ENCODE assay signal across 26 cellular contexts in the genomic region with DNA sequence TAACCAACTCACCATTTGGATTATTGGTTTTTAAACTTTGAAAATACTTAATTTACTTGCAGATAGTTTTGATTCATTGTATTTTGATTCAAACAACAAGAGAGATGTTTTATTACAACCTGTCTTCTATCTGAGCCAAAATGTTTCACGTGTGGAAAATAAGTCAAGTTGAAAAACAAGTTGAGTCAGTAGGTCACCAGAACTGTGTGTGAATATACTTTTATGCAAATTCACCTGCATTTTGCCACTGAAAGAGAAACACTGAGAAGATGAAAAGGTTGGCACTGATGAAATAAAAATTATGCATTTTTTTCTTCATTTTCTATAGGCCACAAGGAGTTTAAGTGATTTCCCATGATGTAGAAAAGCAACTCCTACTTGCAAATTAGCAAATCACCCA.
A peak's percentile ranks its signal among the peaks of the same experiment; 100 is the strongest.
DNase-seq lines count a peak whose midpoint lies in the region; ATAC-seq, FAIRE-seq and TF ChIP-seq lines count a peak whose summit lies in the region.
"Had no signal": no experiment of that assay in that cellular context is flagged by ENCODE, and none has a peak within 500 bp of the region (broad histone marks: within the 10 kb centered on the region; RNA-seq: fewer than 3 reads in every experiment).

No MANE protein-coding gene starts in this region.

- peaks cover 95% of the 10 kb centered on the region for H3K4me1 Mint-ChIP-seq in activated T-cell treated with anti-CD3 and anti-CD28 coated beads, Interleukin-2, amount 50 U/mL, for 72 hours (ENCODE audit: low read depth)
- peaks cover 81% of the 10 kb centered on the region for H3K4me1 Mint-ChIP-seq in activated CD8-positive, alpha-beta T cell treated with anti-CD3 and anti-CD28 coated beads for 36 hours (ENCODE audit: low read depth)
- H3K4me1 Mint-ChIP-seq in stimulated activated effector memory CD8-positive, alpha-beta T cell treated with anti-CD3 and anti-CD28 coated beads, Interleukin-12 subunit alpha, Interleukin-12 subunit beta, amount 100 ng/mL, for 72 hours: peaks cover 58% of the 10 kb centered on the region

- FAIRE-seq in GM19239 (lab: Jason Lieb, UNC): peak; percentile 88
- FAIRE-seq: RCC 7860 had no signal

- intact Hi-C loops in activated CD8-positive, alpha-beta T cell treated with anti-CD3 and anti-CD28 coated beads for 36 hours (cut with micrococcal nuclease): loop anchor here (5.0 kb wide), 1 partner anchor 68 kb away; a partner anchor contains a TSS

- peak overlapping the region; percentile 60 to 66 for H3K4me3 Mint-ChIP-seq in activated T-cell treated with anti-CD3 and anti-CD28 coated beads, Interleukin-2, amount 50 U/mL, for 72 hours
- H3K4me3 Mint-ChIP-seq in activated CD8-positive, alpha-beta T cell treated with anti-CD3 and anti-CD28 coated beads for 36 hours: no peak overlapping the region
- H3K4me3 Mint-ChIP-seq in stimulated activated effector memory CD8-positive, alpha-beta T cell treated with anti-CD3 and anti-CD28 coated beads, Interleukin-12 subunit alpha, Interleukin-12 subunit beta, amount 100 ng/mL, for 72 hours: no peak overlapping the region
- H3K4me3 Mint-ChIP-seq: dendritic cell treated with granulocyte-macrophage colony-stimulating factor and Interleukin-4, amounts not matched to agents 40 ng/mL and 50 ng/mL, for 4 days; IgD-negative memory B cell; immature natural killer cell; nephron had no signal

- peak; percentile 63 to 74 for ATAC-seq in activated T-cell treated with anti-CD3 and anti-CD28 coated beads, Interleukin-2, amount 50 U/mL, for 72 hours (replicated peaks in 1 of 2)
- ATAC-seq in activated CD8-positive, alpha-beta T cell treated with anti-CD3 and anti-CD28 coated beads for 36 hours: peak; percentile 55
- ATAC-seq in stimulated activated effector memory CD8-positive, alpha-beta T cell treated with anti-CD3 and anti-CD28 coated beads, Interleukin-12 subunit alpha, Interleukin-12 subunit beta, amount 100 ng/mL, for 72 hours: peak; percentile 48
- ATAC-seq in GM19328 (IDR thresholded peaks at IDR 0.05; ENCODE audit: unreplicated experiment) (no peak), HG03354 (IDR thresholded peaks at IDR 0.05; ENCODE audit: poor library complexity, severe bottlenecking, unreplicated experiment) (no peak)
- ATAC-seq: body of pancreas, left cardiac atrium, psoas muscle, sciatic nerve had no signal

- H3K27me3 Mint-ChIP-seq in activated T-cell treated with anti-CD3 and anti-CD28 coated beads, Interleukin-2, amount 50 U/mL, for 72 hours (ENCODE audit: low read depth): no peaks in the 10 kb centered on the region
- H3K27me3 Mint-ChIP-seq in activated CD8-positive, alpha-beta T cell treated with anti-CD3 and anti-CD28 coated beads for 36 hours: no peaks in the 10 kb centered on the region
- H3K27me3 Mint-ChIP-seq: IgD-negative memory B cell had no signal

- CTCF ChIA-PET in activated CD8-positive, alpha-beta T cell treated with anti-CD3 and anti-CD28 coated beads for 36 hours (lab: Charles Lee): interaction anchor here (1.1 to 1.8 kb wide), 2 partner anchors 9 to 70 kb away, joined by 3 to 18 read pairs; no protein-coding TSS in a partner anchor

- POLR2A ChIA-PET in activated CD8-positive, alpha-beta T cell treated with anti-CD3 and anti-CD28 coated beads for 36 hours (lab: Charles Lee): interaction anchor here (1.0 to 2.6 kb wide), 3 partner anchors 12 to 67 kb away, joined by 5 to 14 read pairs (median 11); a partner anchor contains a TSS

- H3K36me3 Mint-ChIP-seq in activated T-cell treated with anti-CD3 and anti-CD28 coated beads, Interleukin-2, amount 50 U/mL, for 72 hours (ENCODE audit: insufficient read depth in 2 of 2): peaks cover 18 to 23% of the 10 kb centered on the region in 2 donors
- H3K36me3 Mint-ChIP-seq in activated CD8-positive, alpha-beta T cell treated with anti-CD3 and anti-CD28 coated beads for 36 hours (ENCODE audit: low read depth): peaks cover 23% of the 10 kb centered on the region
- H3K36me3 Mint-ChIP-seq in stimulated activated effector memory CD8-positive, alpha-beta T cell treated with anti-CD3 and anti-CD28 coated beads, Interleukin-12 subunit alpha, Interleukin-12 subunit beta, amount 100 ng/mL, for 72 hours: no peaks in the 10 kb centered on the region
- H3K36me3 Mint-ChIP-seq: IgD-negative memory B cell, immature natural killer cell had no signal

- H3K27ac Mint-ChIP-seq in activated T-cell treated with anti-CD3 and anti-CD28 coated beads, Interleukin-2, amount 50 U/mL, for 72 hours: peak overlapping the region; percentile 99
- peak overlapping the region; percentile 87 for H3K27ac Mint-ChIP-seq in activated CD8-positive, alpha-beta T cell treated with anti-CD3 and anti-CD28 coated beads for 36 hours
- no peak overlapping the region for H3K27ac Mint-ChIP-seq in stimulated activated effector memory CD8-positive, alpha-beta T cell treated with anti-CD3 and anti-CD28 coated beads, Interleukin-12 subunit alpha, Interleukin-12 subunit beta, amount 100 ng/mL, for 72 hours
- H3K27ac Mint-ChIP-seq: dendritic cell treated with granulocyte-macrophage colony-stimulating factor and Interleukin-4, amounts not matched to agents 40 ng/mL and 50 ng/mL, for 4 days; IgD-negative memory B cell; immature natural killer cell; nephron had no signal

- TF ChIP-seq CTCF in activated CD8-positive, alpha-beta T cell treated with anti-CD3 and anti-CD28 coated beads for 36 hours (IDR thresholded peaks at IDR 0.05): no peak

- H3K9me3 Mint-ChIP-seq in activated T-cell treated with anti-CD3 and anti-CD28 coated beads, Interleukin-2, amount 50 U/mL, for 72 hours: peaks cover 16% of the 10 kb centered on the region in 2 donors
- H3K9me3 Mint-ChIP-seq in activated CD8-positive, alpha-beta T cell treated with anti-CD3 and anti-CD28 coated beads for 36 hours: peaks cover 25% of the 10 kb centered on the region
- peaks cover 6% of the 10 kb centered on the region for H3K9me3 Mint-ChIP-seq in stimulated activated effector memory CD8-positive, alpha-beta T cell treated with anti-CD3 and anti-CD28 coated beads, Interleukin-12 subunit alpha, Interleukin-12 subunit beta, amount 100 ng/mL, for 72 hours
- H3K9me3 Mint-ChIP-seq: IgD-negative memory B cell had no signal

- no peak for DNase-seq in activated T-cell treated with anti-CD3 and anti-CD28 coated beads, Interleukin-2, amount 50 U/mL, for 72 hours
- DNase-seq in activated T-cell treated with anti-CD3 and anti-CD28 coated beads, Interleukin-2, amount 50 U/mL, for 48 hours: no peak
- DNase-seq in GM19239 (ENCODE audit: insufficient read length, low spot score) (no peak), GDM1 (lab: John Stamatoyannopoulos, UW) (no peak)
- DNase-seq in activated CD8-positive, alpha-beta T cell treated with anti-CD3 and anti-CD28 coated beads for 36 hours: no peak
- DNase-seq in stimulated activated effector memory CD8-positive, alpha-beta T cell treated with anti-CD3 and anti-CD28 coated beads, Interleukin-12 subunit alpha, Interleukin-12 subunit beta, amount 100 ng/mL, for 72 hours (ENCODE audit: low spot score in 2 of 2): no peak
- DNase-seq: ACHN; activated CD4-positive, alpha-beta T cell treated with anti-CD3 and anti-CD28 coated beads, Interleukin-2, amount 50 U/mL, for 48 hours; body of pancreas; DMS53; GM23248; immature natural killer cell; left cardiac atrium; NCI-H1694; NCI-H82; psoas muscle; SHP77 treated with DMSO at 0.1 percent for 48 hours; T1000; trophoblast cell had no signal

Comparison
In these comparisons a context has a peak if more than half of its experiments do, and no peak if none do; other contexts are left out.
1. ATAC-seq: peak in activated T-cell treated with anti-CD3 and anti-CD28 coated beads, Interleukin-2, amount 50 U/mL, for 72 hours (2 of 2), activated CD8-positive, alpha-beta T cell treated with anti-CD3 and anti-CD28 coated beads for 36 hours (single experiment) and stimulated activated effector memory CD8-positive, alpha-beta T cell treated with anti-CD3 and anti-CD28 coated beads, Interleukin-12 subunit alpha, Interleukin-12 subunit beta, amount 100 ng/mL, for 72 hours (single experiment); none in GM19328 (single experiment) and HG03354 (single experiment).
2. H3K4me3 Mint-ChIP-seq: peak in activated T-cell treated with anti-CD3 and anti-CD28 coated beads, Interleukin-2, amount 50 U/mL, for 72 hours (2 of 2); none in activated CD8-positive, alpha-beta T cell treated with anti-CD3 and anti-CD28 coated beads for 36 hours (single experiment) and stimulated activated effector memory CD8-positive, alpha-beta T cell treated with anti-CD3 and anti-CD28 coated beads, Interleukin-12 subunit alpha, Interleukin-12 subunit beta, amount 100 ng/mL, for 72 hours (single experiment).